In the genomic region with DNA sequence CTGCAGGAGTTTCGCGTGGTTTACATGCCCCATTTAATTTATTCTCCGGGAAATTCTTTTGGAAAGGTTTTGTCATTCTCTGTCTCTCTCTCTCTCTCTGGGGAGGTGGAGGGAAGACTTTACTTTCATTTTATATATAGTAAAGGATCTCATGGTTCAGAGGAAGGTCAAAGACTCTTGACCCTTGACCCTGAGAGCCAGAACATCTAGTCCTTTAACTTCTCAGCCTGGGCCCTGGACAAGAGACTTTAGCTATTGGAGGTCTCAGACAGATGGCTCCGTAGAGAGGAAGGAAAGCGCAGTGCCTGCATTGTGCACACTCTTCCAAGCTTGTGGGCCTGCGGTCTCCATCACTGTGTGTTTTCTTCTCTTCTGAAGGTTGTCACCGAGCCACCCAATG, we compare ENCODE assay signal across 1 cellular context.
TF ChIP-seq lines count a peak whose summit lies in the region.

No MANE protein-coding gene starts in this region.

TF ChIP-seq in liver, 16 proteins besides CTCF, POLR2A, EP300 and RAD21 (continued from another document):
- TF ChIP-seq, protein P1, sequence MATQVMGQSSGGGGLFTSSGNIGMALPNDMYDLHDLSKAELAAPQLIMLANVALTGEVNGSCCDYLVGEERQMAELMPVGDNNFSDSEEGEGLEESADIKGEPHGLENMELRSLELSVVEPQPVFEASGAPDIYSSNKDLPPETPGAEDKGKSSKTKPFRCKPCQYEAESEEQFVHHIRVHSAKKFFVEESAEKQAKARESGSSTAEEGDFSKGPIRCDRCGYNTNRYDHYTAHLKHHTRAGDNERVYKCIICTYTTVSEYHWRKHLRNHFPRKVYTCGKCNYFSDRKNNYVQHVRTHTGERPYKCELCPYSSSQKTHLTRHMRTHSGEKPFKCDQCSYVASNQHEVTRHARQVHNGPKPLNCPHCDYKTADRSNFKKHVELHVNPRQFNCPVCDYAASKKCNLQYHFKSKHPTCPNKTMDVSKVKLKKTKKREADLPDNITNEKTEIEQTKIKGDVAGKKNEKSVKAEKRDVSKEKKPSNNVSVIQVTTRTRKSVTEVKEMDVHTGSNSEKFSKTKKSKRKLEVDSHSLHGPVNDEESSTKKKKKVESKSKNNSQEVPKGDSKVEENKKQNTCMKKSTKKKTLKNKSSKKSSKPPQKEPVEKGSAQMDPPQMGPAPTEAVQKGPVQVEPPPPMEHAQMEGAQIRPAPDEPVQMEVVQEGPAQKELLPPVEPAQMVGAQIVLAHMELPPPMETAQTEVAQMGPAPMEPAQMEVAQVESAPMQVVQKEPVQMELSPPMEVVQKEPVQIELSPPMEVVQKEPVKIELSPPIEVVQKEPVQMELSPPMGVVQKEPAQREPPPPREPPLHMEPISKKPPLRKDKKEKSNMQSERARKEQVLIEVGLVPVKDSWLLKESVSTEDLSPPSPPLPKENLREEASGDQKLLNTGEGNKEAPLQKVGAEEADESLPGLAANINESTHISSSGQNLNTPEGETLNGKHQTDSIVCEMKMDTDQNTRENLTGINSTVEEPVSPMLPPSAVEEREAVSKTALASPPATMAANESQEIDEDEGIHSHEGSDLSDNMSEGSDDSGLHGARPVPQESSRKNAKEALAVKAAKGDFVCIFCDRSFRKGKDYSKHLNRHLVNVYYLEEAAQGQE (IDR thresholded peaks at IDR 0.05) = no peak
- TF ChIP-seq RXRA (IDR thresholded peaks at IDR 0.05) = peak in 1 of 2 donors; percentile 23
